ENCODE assay signal across 1 cellular context in the genomic region with DNA sequence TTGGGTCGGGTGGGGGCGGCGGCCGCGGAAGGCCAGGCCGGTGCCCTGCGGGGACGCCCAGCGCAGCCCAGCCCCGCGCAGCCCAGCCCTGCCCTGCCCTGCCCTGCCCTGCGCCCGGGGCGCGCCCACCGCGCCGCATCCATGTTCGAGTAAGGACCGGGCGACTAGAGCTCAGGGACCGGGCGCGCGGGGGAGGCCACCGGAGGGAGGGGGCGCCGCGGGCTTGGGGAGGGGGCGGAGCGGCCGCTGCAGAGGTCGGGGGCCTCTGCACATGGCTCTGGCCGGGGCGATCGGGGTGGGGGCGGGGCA.
TF ChIP-seq lines count a peak whose summit lies in the region.

No MANE protein-coding gene starts in this region.

TF ChIP-seq in K562, 482 proteins besides CTCF, POLR2A, EP300 and RAD21 (continues in another document):
- TF ChIP-seq FOXK1 (CRISPR knock-in tag; IDR thresholded peaks at IDR 0.05; ENCODE audit: borderline replicate concordance) (no peak), AFF1 (IDR thresholded peaks at IDR 0.05; ENCODE audit: low read depth in 1 of 2, partially characterized antibody in 2 of 2) (no peak), ARHGAP35 (IDR thresholded peaks at IDR 0.05; ENCODE audit: partially characterized antibody) (no peak), RBFOX2 (IDR thresholded peaks at IDR 0.05; ENCODE audit: low read depth, low read length) (peak; percentile 50; the same call in 1 of the 2 replicates), PHF8 (IDR thresholded peaks at IDR 0.05; ENCODE audit: borderline replicate concordance, low read length) (peak; percentile 44; the same call in 1 of the 2 replicates), NONO (IDR thresholded peaks at IDR 0.05; ENCODE audit: low read depth in 2 of 2, low read length in 1 of 2) (0 out of 4 replicates have a peak, but pooled peaks of 1 of the 2 experiments have one; percentile 43), RBM14 (IDR thresholded peaks at IDR 0.05; ENCODE audit: borderline replicate concordance, insufficient read depth, low read depth, low read length) (no peak), SMAD2 (IDR thresholded peaks at IDR 0.05; ENCODE audit: low read depth, low read length) (no peak), KLF1 (tag; IDR thresholded peaks at IDR 0.05) (no peak), CHD7 (IDR thresholded peaks at IDR 0.05; ENCODE audit: low read depth, low read length) (no peak), RB1 (IDR thresholded peaks at IDR 0.05; ENCODE audit: low read depth) (0 out of 2 replicates have a peak, but pooled peaks have one; percentile 11), ZNF766 (CRISPR knock-in tag; conservative IDR thresholded peaks at IDR 0.05) (0 out of 2 replicates have a peak, but pooled peaks have one; percentile 24), PML (IDR thresholded peaks at IDR 0.05; ENCODE audit: low read length) (peak; percentile 6; the same call in 1 of the 2 replicates), ETS2 (tag; IDR thresholded peaks at IDR 0.05; ENCODE audit: borderline replicate concordance, poor library complexity, severe bottlenecking) (no peak), SMARCA4 (IDR thresholded peaks at IDR 0.05) (no peak), UBTF (IDR thresholded peaks at IDR 0.05; ENCODE audit: borderline replicate concordance in 1 of 2, low read depth in 2 of 2, low read length in 2 of 2) (peak in 1 of 2 experiments; percentile 58; a peak in 1 of 4 replicates), KAT7 (CRISPR knock-in tag; IDR thresholded peaks at IDR 0.05; ENCODE audit: borderline replicate concordance) (no peak)
- TF ChIP-seq, protein P1, sequence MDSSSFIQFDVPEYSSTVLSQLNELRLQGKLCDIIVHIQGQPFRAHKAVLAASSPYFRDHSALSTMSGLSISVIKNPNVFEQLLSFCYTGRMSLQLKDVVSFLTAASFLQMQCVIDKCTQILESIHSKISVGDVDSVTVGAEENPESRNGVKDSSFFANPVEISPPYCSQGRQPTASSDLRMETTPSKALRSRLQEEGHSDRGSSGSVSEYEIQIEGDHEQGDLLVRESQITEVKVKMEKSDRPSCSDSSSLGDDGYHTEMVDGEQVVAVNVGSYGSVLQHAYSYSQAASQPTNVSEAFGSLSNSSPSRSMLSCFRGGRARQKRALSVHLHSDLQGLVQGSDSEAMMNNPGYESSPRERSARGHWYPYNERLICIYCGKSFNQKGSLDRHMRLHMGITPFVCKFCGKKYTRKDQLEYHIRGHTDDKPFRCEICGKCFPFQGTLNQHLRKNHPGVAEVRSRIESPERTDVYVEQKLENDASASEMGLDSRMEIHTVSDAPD (CRISPR knock-in tag; IDR thresholded peaks at IDR 0.05) = no peak
- TF ChIP-seq, protein P2, sequence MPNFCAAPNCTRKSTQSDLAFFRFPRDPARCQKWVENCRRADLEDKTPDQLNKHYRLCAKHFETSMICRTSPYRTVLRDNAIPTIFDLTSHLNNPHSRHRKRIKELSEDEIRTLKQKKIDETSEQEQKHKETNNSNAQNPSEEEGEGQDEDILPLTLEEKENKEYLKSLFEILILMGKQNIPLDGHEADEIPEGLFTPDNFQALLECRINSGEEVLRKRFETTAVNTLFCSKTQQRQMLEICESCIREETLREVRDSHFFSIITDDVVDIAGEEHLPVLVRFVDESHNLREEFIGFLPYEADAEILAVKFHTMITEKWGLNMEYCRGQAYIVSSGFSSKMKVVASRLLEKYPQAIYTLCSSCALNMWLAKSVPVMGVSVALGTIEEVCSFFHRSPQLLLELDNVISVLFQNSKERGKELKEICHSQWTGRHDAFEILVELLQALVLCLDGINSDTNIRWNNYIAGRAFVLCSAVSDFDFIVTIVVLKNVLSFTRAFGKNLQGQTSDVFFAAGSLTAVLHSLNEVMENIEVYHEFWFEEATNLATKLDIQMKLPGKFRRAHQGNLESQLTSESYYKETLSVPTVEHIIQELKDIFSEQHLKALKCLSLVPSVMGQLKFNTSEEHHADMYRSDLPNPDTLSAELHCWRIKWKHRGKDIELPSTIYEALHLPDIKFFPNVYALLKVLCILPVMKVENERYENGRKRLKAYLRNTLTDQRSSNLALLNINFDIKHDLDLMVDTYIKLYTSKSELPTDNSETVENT (CRISPR knock-in tag; IDR thresholded peaks at IDR 0.05) = 0 out of 2 replicates have a peak, but pooled peaks have one; percentile 20
- TF ChIP-seq, protein P3, sequence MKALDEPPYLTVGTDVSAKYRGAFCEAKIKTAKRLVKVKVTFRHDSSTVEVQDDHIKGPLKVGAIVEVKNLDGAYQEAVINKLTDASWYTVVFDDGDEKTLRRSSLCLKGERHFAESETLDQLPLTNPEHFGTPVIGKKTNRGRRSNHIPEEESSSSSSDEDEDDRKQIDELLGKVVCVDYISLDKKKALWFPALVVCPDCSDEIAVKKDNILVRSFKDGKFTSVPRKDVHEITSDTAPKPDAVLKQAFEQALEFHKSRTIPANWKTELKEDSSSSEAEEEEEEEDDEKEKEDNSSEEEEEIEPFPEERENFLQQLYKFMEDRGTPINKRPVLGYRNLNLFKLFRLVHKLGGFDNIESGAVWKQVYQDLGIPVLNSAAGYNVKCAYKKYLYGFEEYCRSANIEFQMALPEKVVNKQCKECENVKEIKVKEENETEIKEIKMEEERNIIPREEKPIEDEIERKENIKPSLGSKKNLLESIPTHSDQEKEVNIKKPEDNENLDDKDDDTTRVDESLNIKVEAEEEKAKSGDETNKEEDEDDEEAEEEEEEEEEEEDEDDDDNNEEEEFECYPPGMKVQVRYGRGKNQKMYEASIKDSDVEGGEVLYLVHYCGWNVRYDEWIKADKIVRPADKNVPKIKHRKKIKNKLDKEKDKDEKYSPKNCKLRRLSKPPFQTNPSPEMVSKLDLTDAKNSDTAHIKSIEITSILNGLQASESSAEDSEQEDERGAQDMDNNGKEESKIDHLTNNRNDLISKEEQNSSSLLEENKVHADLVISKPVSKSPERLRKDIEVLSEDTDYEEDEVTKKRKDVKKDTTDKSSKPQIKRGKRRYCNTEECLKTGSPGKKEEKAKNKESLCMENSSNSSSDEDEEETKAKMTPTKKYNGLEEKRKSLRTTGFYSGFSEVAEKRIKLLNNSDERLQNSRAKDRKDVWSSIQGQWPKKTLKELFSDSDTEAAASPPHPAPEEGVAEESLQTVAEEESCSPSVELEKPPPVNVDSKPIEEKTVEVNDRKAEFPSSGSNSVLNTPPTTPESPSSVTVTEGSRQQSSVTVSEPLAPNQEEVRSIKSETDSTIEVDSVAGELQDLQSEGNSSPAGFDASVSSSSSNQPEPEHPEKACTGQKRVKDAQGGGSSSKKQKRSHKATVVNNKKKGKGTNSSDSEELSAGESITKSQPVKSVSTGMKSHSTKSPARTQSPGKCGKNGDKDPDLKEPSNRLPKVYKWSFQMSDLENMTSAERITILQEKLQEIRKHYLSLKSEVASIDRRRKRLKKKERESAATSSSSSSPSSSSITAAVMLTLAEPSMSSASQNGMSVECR (CRISPR knock-in tag; IDR thresholded peaks at IDR 0.05) = no peak
